In the genomic region with DNA sequence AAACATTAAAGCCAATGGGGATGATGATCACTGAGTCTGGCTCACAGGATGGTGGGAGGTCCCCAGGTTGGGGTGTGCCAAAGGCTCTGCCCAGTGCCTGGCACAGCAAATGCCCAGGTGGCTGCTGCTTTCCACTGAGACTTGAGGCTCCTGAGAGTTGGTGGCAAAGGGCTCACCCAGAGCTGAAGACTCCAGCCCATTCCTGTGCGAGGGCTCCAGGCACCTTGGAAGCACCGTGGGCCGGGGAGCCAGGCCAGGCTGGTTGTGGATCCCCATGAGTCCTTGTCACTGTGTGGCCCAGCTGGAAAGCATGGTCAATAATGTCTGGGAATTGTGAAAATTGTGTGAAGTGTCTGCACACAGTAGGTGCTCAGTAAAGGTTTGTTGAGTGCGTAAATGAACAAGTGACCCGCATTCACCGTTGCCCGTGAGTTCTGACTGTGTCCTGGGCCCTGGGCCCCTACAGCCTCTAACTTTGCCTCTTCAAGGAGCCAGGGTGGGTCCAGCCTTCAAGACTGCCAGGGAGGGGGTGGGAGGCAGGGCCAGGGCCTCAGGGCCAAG, we compare ENCODE assay signal across 1 cellular context.
A peak's percentile ranks its signal among the peaks of the same experiment; 100 is the strongest.
TF ChIP-seq lines count a peak whose summit lies in the region.

No MANE protein-coding gene starts in this region.

TF ChIP-seq in HepG2, 621 proteins besides CTCF, POLR2A, EP300 and RAD21:
- no peak for TF ChIP-seq RAD51 (IDR thresholded peaks at IDR 0.05; ENCODE audit: borderline replicate concordance)
- peak; percentile 84 for TF ChIP-seq ZNF3 (CRISPR knock-in tag; IDR thresholded peaks at IDR 0.05)
- TF ChIP-seq ZKSCAN1 (IDR thresholded peaks at IDR 0.05; ENCODE audit: low read length) = peak; percentile 82
